ENCODE assay signal across 8 cellular contexts in the genomic region with DNA sequence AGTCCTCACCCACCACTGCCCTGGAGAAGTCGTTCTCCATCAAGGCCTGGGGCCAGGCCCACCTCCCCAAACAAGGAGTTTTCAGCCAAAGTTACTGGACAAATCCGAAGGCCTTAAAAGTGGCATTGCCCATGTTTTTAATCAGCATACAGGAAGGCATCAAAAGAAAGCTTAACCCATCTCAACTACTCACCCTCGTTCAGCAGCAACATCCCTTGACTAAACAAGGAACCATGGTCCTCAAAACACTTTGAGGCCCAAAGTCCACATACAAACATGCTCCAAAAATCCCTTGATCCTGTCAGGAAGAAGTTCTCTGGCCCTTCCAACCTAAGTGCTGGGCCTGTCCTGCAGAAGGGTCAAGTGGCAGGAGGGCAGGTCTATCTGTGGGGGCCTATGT. TPM values are rescaled to one million over a fixed set of nuclear protein-coding genes. Genes with fewer than 3 reads are reported as not detected.
DNase-seq lines count a peak whose midpoint lies in the region; ATAC-seq and TF ChIP-seq lines count a peak whose summit lies in the region.

No MANE protein-coding gene starts in this region.

- H3K4me3 ChIP-seq in AG10803 (ENCODE audit: low read length) (peak overlapping the region; percentile 98), dorsolateral prefrontal cortex (peak overlapping the region; percentile 70 to 100 (median 97))

- TF ChIP-seq CTCF in AG10803 (conservative IDR thresholded peaks at IDR 0.05; ENCODE audit: low read length), result no peak
- no peak for TF ChIP-seq CTCF in dorsolateral prefrontal cortex (IDR thresholded peaks at IDR 0.05 in 54 of 56, conservative IDR thresholded peaks at IDR 0.05 in 2 of 56; ENCODE audit: low read depth in 1 of 56, partially characterized antibody in 56 of 56)
- TF ChIP-seq CTCF in GM13976 (IDR thresholded peaks at IDR 0.05; ENCODE audit: borderline replicate concordance, control extremely low read depth, extremely low read depth, insufficient read depth, missing control alignments), result no peak

- H3K27ac ChIP-seq in KOPT-K1 (ENCODE audit: low read depth, low read length, poor library complexity, severe bottlenecking), result peak overlapping the region; percentile 84
- H3K27ac ChIP-seq in dorsolateral prefrontal cortex, result peak overlapping the region in 29 of 59 donors; percentile 10 to 99 (median 94)

- ATAC-seq in natural killer cell treated with Interleukin-12 subunit alpha and Interleukin-12 subunit beta and Interleukin-15 and Interleukin-18, amount 100 ng/mL, for 72 hours, result no peak
- no peak for ATAC-seq in GM18505 (IDR thresholded peaks at IDR 0.05; ENCODE audit: unreplicated experiment)

- DNase-seq in AG10803 (ENCODE audit: low read depth) (no peak), dorsolateral prefrontal cortex (no peak), C1 segment of cervical spinal cord (lab: John Stamatoyannopoulos, UW) (no peak), GM13976 (ENCODE audit: low spot score) (no peak), CD1c-positive myeloid dendritic cell (ENCODE audit: extremely low spot score) (no peak)
- no peak for DNase-seq in natural killer cell treated with Interleukin-12 subunit alpha and Interleukin-12 subunit beta and Interleukin-15 and Interleukin-18, amount 100 ng/mL, for 72 hours (ENCODE audit: low spot score)

- peak overlapping the region; percentile 93 for H3K4me3 Mint-ChIP-seq in natural killer cell treated with Interleukin-12 subunit alpha and Interleukin-12 subunit beta and Interleukin-15 and Interleukin-18, amount 100 ng/mL, for 72 hours

- in situ Hi-C loops in GM13976 (cut with MboI; ENCODE audit: low sequenced_read_pairs, unreplicated experiment), result no loop called here

- no peaks in the 10 kb centered on the region for H3K36me3 Mint-ChIP-seq in natural killer cell treated with Interleukin-12 subunit alpha and Interleukin-12 subunit beta and Interleukin-15 and Interleukin-18, amount 100 ng/mL, for 72 hours

- H3K27ac Mint-ChIP-seq in natural killer cell treated with Interleukin-12 subunit alpha and Interleukin-12 subunit beta and Interleukin-15 and Interleukin-18, amount 100 ng/mL, for 72 hours, result peak overlapping the region; percentile 76 to 87

- no peaks in the 10 kb centered on the region for H3K9me3 ChIP-seq in KOPT-K1 (ENCODE audit: insufficient read depth, low read length, poor library complexity, severe bottlenecking)

- H3K36me3 ChIP-seq in KOPT-K1 (ENCODE audit: insufficient read depth, low read length), result peaks cover 30% of the 10 kb centered on the region; the same call in 1 of the 2 replicates

- no peak for TF ChIP-seq POLR2A in GM18505 (IDR thresholded peaks at IDR 0.05; ENCODE audit: borderline replicate concordance, extremely low read depth, insufficient read depth, insufficient read length)

- H3K4me1 Mint-ChIP-seq in natural killer cell treated with Interleukin-12 subunit alpha and Interleukin-12 subunit beta and Interleukin-15 and Interleukin-18, amount 100 ng/mL, for 72 hours (ENCODE audit: low read depth in 2 of 2), result peaks cover 55 to 67% of the 10 kb centered on the region in 2 donors

- no peaks in the 10 kb centered on the region for H3K27me3 Mint-ChIP-seq in natural killer cell treated with Interleukin-12 subunit alpha and Interleukin-12 subunit beta and Interleukin-15 and Interleukin-18, amount 100 ng/mL, for 72 hours

- intact Hi-C loops in dorsolateral prefrontal cortex (cut with DNase I), result loop anchor here (2.0 to 10.0 kb wide), 5 partner anchors 36 to 161 kb away; a partner anchor contains a TSS

- no peaks in the 10 kb centered on the region for H3K27me3 ChIP-seq in dorsolateral prefrontal cortex

- no peaks in the 10 kb centered on the region for H3K9me3 Mint-ChIP-seq in natural killer cell treated with Interleukin-12 subunit alpha and Interleukin-12 subunit beta and Interleukin-15 and Interleukin-18, amount 100 ng/mL, for 72 hours

RNA-seq across cellular contexts. Expression of a gene that starts 1.6 kb away (rescaled TPM):
- 100 to 1,000 TPM; 118 to 250 (median 198) TPM for total RNA-seq in dorsolateral prefrontal cortex
- total RNA-seq in natural killer cell treated with Interleukin-12 subunit alpha and Interleukin-12 subunit beta and Interleukin-15 and Interleukin-18, amount 100 ng/mL, for 72 hours, result 100 to 1,000 TPM; 270 to 359 TPM
